9 cellular contexts compared by ENCODE assay signal in genomic region chrX:70979136-70979762, GRCh38. TPM values are rescaled to one million over a fixed set of nuclear protein-coding genes. Genes with fewer than 3 reads are reported as not detected.
DNase-seq lines count a peak whose midpoint lies in the region; ATAC-seq and TF ChIP-seq lines count a peak whose summit lies in the region.
"Had no signal": no experiment of that assay in that cellular context is flagged by ENCODE, and none has a peak within 500 bp of the region (broad histone marks: within the 10 kb centered on the region; RNA-seq: fewer than 3 reads in every experiment).

No MANE protein-coding gene starts in this region.

- H3K27me3 ChIP-seq in heart right ventricle (peaks cover 0 to 15% (median 0%) of the 10 kb centered on the region in 7 donors), RWPE2 (ENCODE audit: insufficient read depth, poor library complexity, severe bottlenecking) (no peaks in the 10 kb centered on the region), gastroesophageal sphincter (no peaks in the 10 kb centered on the region)
- H3K27me3 ChIP-seq in CD4-positive, alpha-beta memory T cell (ENCODE audit: insufficient read depth, low read length), result no peaks in the 10 kb centered on the region

- H3K27me3 Mint-ChIP-seq in CD4-positive, alpha-beta memory T cell, result peaks cover 0 to 2% of the 10 kb centered on the region in 2 donors

- intact Hi-C loops in heart right ventricle (cut with DNase I), result loop anchor here in 3 of 10 donors (10.0 kb wide), 1 partner anchor 196 kb away; no protein-coding TSS in a partner anchor
- intact Hi-C loops in left ventricle myocardium superior (cut with micrococcal nuclease), result loop anchor here (10.0 kb wide), 1 partner anchor 196 kb away; no protein-coding TSS in a partner anchor
- intact Hi-C loops in CD4-positive, alpha-beta memory T cell (cut with micrococcal nuclease), result no loop called here

- H3K36me3 ChIP-seq in heart right ventricle, result no peaks in the 10 kb centered on the region
- no peaks in the 10 kb centered on the region for H3K36me3 ChIP-seq in RWPE2 (ENCODE audit: low read depth)
- H3K36me3 ChIP-seq in gastroesophageal sphincter, result no peaks in the 10 kb centered on the region
- no peaks in the 10 kb centered on the region for H3K36me3 ChIP-seq in CD4-positive, alpha-beta memory T cell (ENCODE audit: insufficient read depth, low read length)

- 11 to 12% methylated on average over 9 of the region's 9 CpGs for WGBS in heart right ventricle, 2 donors
- 8 to 14% methylated on average over 5 of the region's 9 CpGs for WGBS in gastroesophageal sphincter (ENCODE audit: low coverage in 1 of 2), 2 donors

- TF ChIP-seq EP300 in gastroesophageal sphincter (IDR thresholded peaks at IDR 0.05), result no peak

- H3K27ac ChIP-seq in heart right ventricle, result no peak overlapping the region
- no peak overlapping the region for H3K27ac ChIP-seq in RWPE2 (ENCODE audit: poor library complexity, severe bottlenecking)
- H3K27ac ChIP-seq in gastroesophageal sphincter, result no peak overlapping the region
- no peak overlapping the region for H3K27ac ChIP-seq in CD4-positive, alpha-beta memory T cell (ENCODE audit: low read depth, low read length)

- TF ChIP-seq CTCF in heart right ventricle (IDR thresholded peaks at IDR 0.05) (peak in 6 of 9 donors; percentile 16 to 40 (median 25)), RWPE2 (IDR thresholded peaks at IDR 0.05; ENCODE audit: poor library complexity, severe bottlenecking) (peak; percentile 46), gastroesophageal sphincter (IDR thresholded peaks at IDR 0.05) (peak in 3 of 4 experiments; percentile 14 to 32 (median 26))

- no peak overlapping the region for H3K4me3 ChIP-seq in heart right ventricle
- no peak overlapping the region for H3K4me3 ChIP-seq in RWPE2 (ENCODE audit: severe bottlenecking)
- no peak overlapping the region for H3K4me3 ChIP-seq in gastroesophageal sphincter
- no peak overlapping the region for H3K4me3 ChIP-seq in CD4-positive, alpha-beta memory T cell (ENCODE audit: low read length in 2 of 2)

- H3K9me3 ChIP-seq in heart right ventricle (no peaks in the 10 kb centered on the region), RWPE2 (ENCODE audit: severe bottlenecking) (no peaks in the 10 kb centered on the region), gastroesophageal sphincter (no peaks in the 10 kb centered on the region)
- H3K9me3 ChIP-seq in CD4-positive, alpha-beta memory T cell (ENCODE audit: control insufficient read depth in 1 of 2, low read length in 2 of 2), result no peaks in the 10 kb centered on the region

- H3K27ac Mint-ChIP-seq in CD4-positive, alpha-beta memory T cell, result no peak overlapping the region

- no peak overlapping the region for H3K4me3 Mint-ChIP-seq in CD4-positive, alpha-beta memory T cell

- H3K4me1 ChIP-seq in heart right ventricle (no peaks in the 10 kb centered on the region), RWPE2 (ENCODE audit: insufficient read depth, poor library complexity, severe bottlenecking) (no peaks in the 10 kb centered on the region), gastroesophageal sphincter (no peaks in the 10 kb centered on the region)
- H3K4me1 ChIP-seq in CD4-positive, alpha-beta memory T cell (ENCODE audit: insufficient read depth, low read length), result no peaks in the 10 kb centered on the region

- CTCF ChIA-PET in CD4-positive, alpha-beta memory T cell (lab: Charles Lee; ENCODE audit: partially characterized antibody), result no interaction called here

- ATAC-seq in heart right ventricle, result peak in 2 of 8 donors; percentile 34 to 66
- ATAC-seq in left ventricle myocardium superior, result no peak
- peak; percentile 42; the same call in 1 of the 3 replicates for ATAC-seq in RWPE2 (ENCODE audit: low read depth)
- no peak for ATAC-seq in gastroesophageal sphincter
- ATAC-seq in GM18861 (IDR thresholded peaks at IDR 0.05; ENCODE audit: unreplicated experiment), result no peak
- ATAC-seq in HG03457 (IDR thresholded peaks at IDR 0.05; ENCODE audit: unreplicated experiment), result no peak

- TF ChIP-seq POLR2A in gastroesophageal sphincter (IDR thresholded peaks at IDR 0.05), result no peak

- no peaks in the 10 kb centered on the region for H3K9me3 Mint-ChIP-seq in CD4-positive, alpha-beta memory T cell

- DNase-seq in heart right ventricle, result no peak
- DNase-seq in left ventricle myocardium superior, result no peak
- no peak for DNase-seq in RWPE2 (ENCODE audit: low spot score)
- no peak for DNase-seq in NCI-H2029 treated with DMSO at 0.1 percent for 48 hours (lab: John Stamatoyannopoulos, UW)
- no peak for DNase-seq in CD4-positive, alpha-beta memory T cell

- POLR2A ChIA-PET in CD4-positive, alpha-beta memory T cell (lab: Charles Lee; ENCODE audit: partially characterized antibody), result no interaction called here

- H3K4me1 Mint-ChIP-seq in CD4-positive, alpha-beta memory T cell, result peaks cover 0 to 5% (median 2%) of the 10 kb centered on the region in 4 donors

- no peaks in the 10 kb centered on the region for H3K36me3 Mint-ChIP-seq in CD4-positive, alpha-beta memory T cell

RNA-seq across cellular contexts. Expression of gene SLC7A3, which starts 48.4 kb away (rescaled TPM):
- not detected for total RNA-seq in heart right ventricle
- not detected for polyA plus RNA-seq in heart right ventricle
- total RNA-seq in left ventricle myocardium superior, result not detected
- 10 to 100 TPM in 1 of 4 donors, not detected in 3; 12.7 TPM for total RNA-seq in gastroesophageal sphincter
- total RNA-seq in CD4-positive, alpha-beta memory T cell, result not detected
- polyA plus RNA-seq in CD4-positive, alpha-beta memory T cell, result not detected
- total RNA-seq: T-helper 2 cell treated with Interferon-gamma antibody and Interleukin-4, amounts not matched to agents 100 ng/mL and 5 ng/mL, for 36 hours had no signal
